Comparison of ENCODE assay signal across 13 cellular contexts in the genomic region with DNA sequence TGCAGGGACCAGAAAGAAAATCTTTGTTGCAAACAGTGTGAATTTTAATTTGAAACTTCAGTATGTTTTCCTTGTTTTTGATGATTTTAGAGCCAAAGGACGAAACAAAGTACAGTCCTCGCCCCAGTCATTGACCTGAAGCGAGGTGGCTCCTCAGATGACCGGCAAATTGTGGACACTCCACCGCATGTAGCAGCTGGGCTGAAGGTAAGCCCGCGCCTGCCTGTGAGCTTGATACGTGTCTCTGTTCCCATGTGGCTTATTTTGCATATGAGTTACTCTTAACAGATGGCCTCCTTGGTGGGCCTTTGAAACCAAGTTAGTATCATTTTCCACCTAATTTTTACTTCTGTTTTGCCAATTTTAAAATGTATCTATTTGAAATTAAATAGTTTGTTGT. TPM values are rescaled to one million over a fixed set of nuclear protein-coding genes. Genes with fewer than 3 reads are reported as not detected.
DNase-seq lines count a peak whose midpoint lies in the region; ATAC-seq and TF ChIP-seq lines count a peak whose summit lies in the region.
"Had no signal": no experiment of that assay in that cellular context is flagged by ENCODE, and none has a peak within 500 bp of the region (broad histone marks: within the 10 kb centered on the region; RNA-seq: fewer than 3 reads in every experiment).

No MANE protein-coding gene starts in this region.

- TF ChIP-seq POLR2A in right lobe of liver (IDR thresholded peaks at IDR 0.05), result no peak

- no peak for TF ChIP-seq CTCF in right lobe of liver (IDR thresholded peaks at IDR 0.05)

- peaks cover 0 to 22% (median 9%) of the 10 kb centered on the region in 4 donors for H3K36me3 ChIP-seq in right lobe of liver

- H3K4me3 ChIP-seq in right lobe of liver, result no peak overlapping the region
- H3K4me3 ChIP-seq: body of pancreas, right atrium auricular region had no signal

- peaks cover 0 to 17% (median 8%) of the 10 kb centered on the region in 4 donors for H3K4me1 ChIP-seq in right lobe of liver

- WGBS in right lobe of liver (ENCODE audit: insufficient coverage, low coverage, low lambda C conversion rate, missing lambda C conversion rate), result 34% methylated on average over 8 of the region's 8 CpGs

- peak overlapping the region in 2 of 3 donors; percentile 34 to 56 for H3K27ac ChIP-seq in right lobe of liver
- H3K27ac ChIP-seq: body of pancreas, right atrium auricular region had no signal

- H3K27me3 ChIP-seq in right lobe of liver, result no peaks in the 10 kb centered on the region
- H3K27me3 ChIP-seq: body of pancreas, right atrium auricular region had no signal

- peak; percentile 47 to 79 (median 75) for DNase-seq in right lobe of liver
- no peak for DNase-seq in AG08396 (ENCODE audit: low spot score)
- no peak for DNase-seq in cortex of kidney (lab: John Stamatoyannopoulos, UW)
- DNase-seq: body of pancreas; GF-D8; naive thymus-derived CD4-positive, alpha-beta T cell; NCI-H187 had no signal

- ATAC-seq in GM18909 (IDR thresholded peaks at IDR 0.05; ENCODE audit: poor library complexity, unreplicated experiment) (peak; percentile 53), GM21723 (IDR thresholded peaks at IDR 0.05; ENCODE audit: unreplicated experiment) (peak; percentile 87), HG03354 (IDR thresholded peaks at IDR 0.05; ENCODE audit: poor library complexity, severe bottlenecking, unreplicated experiment) (peak; percentile 70), right lobe of liver (peak; percentile 90 to 95 (median 92)), HG02588 (IDR thresholded peaks at IDR 0.05; ENCODE audit: unreplicated experiment) (no peak)
- ATAC-seq: body of pancreas; naive thymus-derived CD4-positive, alpha-beta T cell had no signal

- H3K9me3 ChIP-seq in right lobe of liver, result no peaks in the 10 kb centered on the region
- H3K9me3 ChIP-seq: body of pancreas, right atrium auricular region had no signal

- intact Hi-C loops in right lobe of liver (cut with DNase I), result loop anchor here in 1 of 2 donors (10.0 kb wide), 1 partner anchor 304 kb away; no protein-coding TSS in a partner anchor

RNA-seq across cellular contexts. Expression of gene RBM17, which starts 12.3 kb away (rescaled TPM):
- 10 to 100 TPM; 11.9 to 40.6 (median 28.1) TPM for total RNA-seq in right lobe of liver

RNA-seq across cellular contexts. Expression of gene IL2RA, which starts 39.0 kb away (rescaled TPM):
- total RNA-seq in right lobe of liver, result 1 to 10 TPM in 2 of 6 experiments, under 1 TPM in 2, not detected in 2; 0.22 to 3.1 (median 0.97) TPM
- total RNA-seq: glomerular endothelial cell had no signal

Comparison
In these comparisons a context has a peak if more than half of its experiments do, and no peak if none do; other contexts are left out.
1. DNase-seq: peak in right lobe of liver (3 of 3); none in AG08396 (single experiment) and cortex of kidney (single experiment).